Comparison of ENCODE assay signal across 25 cellular contexts in genomic region chr11:119650251-119650650, GRCh38.
DNase-seq lines count a peak whose midpoint lies in the region; ATAC-seq, FAIRE-seq and TF ChIP-seq lines count a peak whose summit lies in the region.
"Had no signal": no experiment of that assay in that cellular context is flagged by ENCODE, and none has a peak within 500 bp of the region (broad histone marks: within the 10 kb centered on the region; RNA-seq: fewer than 3 reads in every experiment).

No MANE protein-coding gene starts in this region.

- FAIRE-seq in RCC 7860 (lab: Jason Lieb, UNC), result no peak
- FAIRE-seq: A549, GM12891, GM19239 had no signal

- peaks cover 7% of the 10 kb centered on the region for H3K27me3 Mint-ChIP-seq in activated naive CD4-positive, alpha-beta T cell treated with anti-CD3 and anti-CD28 coated beads, Interleukin-2, amount 10 ng/mL, durations not matched to agents 7 days and 5 days
- H3K27me3 Mint-ChIP-seq in endodermal cell (ENCODE audit: insufficient read depth), result no peaks in the 10 kb centered on the region

- no peak for ATAC-seq in activated naive CD4-positive, alpha-beta T cell treated with anti-CD3 and anti-CD28 coated beads, Interleukin-2, amount 50 U/mL, for 72 hours
- ATAC-seq: A549, Panc1, SK-N-SH treated with all-trans-retinoic acid at 6 μM for 48 hours had no signal

- H3K27me3 ChIP-seq in HUES6 (ENCODE audit: control insufficient read depth, insufficient read depth, low read length), result no peaks in the 10 kb centered on the region
- no peaks in the 10 kb centered on the region for H3K27me3 ChIP-seq in endodermal cell (ENCODE audit: control insufficient read depth, insufficient read depth, low read length, poor library complexity, severe bottlenecking)
- no peaks in the 10 kb centered on the region for H3K27me3 ChIP-seq in WERI-Rb-1 (ENCODE audit: insufficient read depth, low read depth, severe bottlenecking)
- H3K27me3 ChIP-seq: BE2C had no signal

- H3K36me3 ChIP-seq in HUES6 (ENCODE audit: control insufficient read depth, insufficient read depth, low read length), result no peaks in the 10 kb centered on the region
- no peaks in the 10 kb centered on the region for H3K36me3 ChIP-seq in endodermal cell (ENCODE audit: control insufficient read depth, insufficient read depth, low read length)
- H3K36me3 ChIP-seq in WERI-Rb-1, result no peaks in the 10 kb centered on the region
- H3K36me3 ChIP-seq: BE2C had no signal

- H3K27ac Mint-ChIP-seq in activated naive CD4-positive, alpha-beta T cell treated with anti-CD3 and anti-CD28 coated beads, Interleukin-2, amount 10 ng/mL, durations not matched to agents 7 days and 5 days, result peak overlapping the region; percentile 1
- no peak overlapping the region for H3K27ac Mint-ChIP-seq in activated naive CD4-positive, alpha-beta T cell treated with anti-CD3 and anti-CD28 coated beads, Interleukin-2, amount 50 U/mL, for 72 hours
- H3K27ac Mint-ChIP-seq in endodermal cell, result peak overlapping the region; percentile 96

- H3K9ac ChIP-seq in HUES6 (ENCODE audit: low read length) (no peak overlapping the region), endodermal cell (ENCODE audit: extremely low read depth, low read length, poor library complexity, severe bottlenecking) (no peak overlapping the region)
- H3K9ac ChIP-seq: KMS-11 had no signal

- whole genome bisulfite sequencing in endodermal cell (ENCODE audit: insufficient coverage in 1 of 2, insufficient read length in 1 of 2), 2 experiments, result 72 to 89% methylated on average over 5 to 6 of the region's 6 CpGs

- CTCF ChIA-PET in activated naive CD4-positive, alpha-beta T cell treated with anti-CD3 and anti-CD28 coated beads, Interleukin-2, amount 10 ng/mL, durations not matched to agents 7 days and 5 days (lab: Charles Lee), result no interaction called here

- peak overlapping the region; percentile 36; the same call in 1 of the 2 replicates for H3K27ac ChIP-seq in HUES6 (ENCODE audit: low read depth, low read length)
- no peak overlapping the region for H3K27ac ChIP-seq in endodermal cell (ENCODE audit: low read depth, low read length)
- H3K27ac ChIP-seq in WERI-Rb-1, result no peak overlapping the region
- H3K27ac ChIP-seq: A549, HL-60, KMS-11 had no signal

- peaks cover 4% of the 10 kb centered on the region for H3K9me3 Mint-ChIP-seq in activated naive CD4-positive, alpha-beta T cell treated with anti-CD3 and anti-CD28 coated beads, Interleukin-2, amount 10 ng/mL, durations not matched to agents 7 days and 5 days
- peaks cover 0 to 3% of the 10 kb centered on the region in 2 donors for H3K9me3 Mint-ChIP-seq in activated naive CD4-positive, alpha-beta T cell treated with anti-CD3 and anti-CD28 coated beads, Interleukin-2, amount 50 U/mL, for 72 hours
- no peaks in the 10 kb centered on the region for H3K9me3 Mint-ChIP-seq in endodermal cell

- peaks cover 32% of the 10 kb centered on the region for H3K4me1 ChIP-seq in HUES6 (ENCODE audit: control insufficient read depth, insufficient read depth, low read length)
- peaks cover 17% of the 10 kb centered on the region for H3K4me1 ChIP-seq in endodermal cell (ENCODE audit: control insufficient read depth, insufficient read depth, low read length)
- H3K4me1 ChIP-seq: A549 had no signal

- H3K4me3 Mint-ChIP-seq in activated naive CD4-positive, alpha-beta T cell treated with anti-CD3 and anti-CD28 coated beads, Interleukin-2, amount 10 ng/mL, durations not matched to agents 7 days and 5 days, result no peak overlapping the region
- no peak overlapping the region for H3K4me3 Mint-ChIP-seq in endodermal cell

- H3K9me3 ChIP-seq in HUES6 (ENCODE audit: control insufficient read depth, insufficient read depth, low read depth, low read length), result no peaks in the 10 kb centered on the region
- no peaks in the 10 kb centered on the region for H3K9me3 ChIP-seq in endodermal cell (ENCODE audit: control insufficient read depth, low read length)
- H3K9me3 ChIP-seq in WERI-Rb-1 (ENCODE audit: severe bottlenecking), result no peaks in the 10 kb centered on the region
- H3K9me3 ChIP-seq: BE2C had no signal

- DNase-seq in activated naive CD4-positive, alpha-beta T cell treated with anti-CD3 and anti-CD28 coated beads, Interleukin-2, amount 10 ng/mL, durations not matched to agents 7 days and 5 days, result no peak
- no peak for DNase-seq in activated naive CD4-positive, alpha-beta T cell treated with anti-CD3 and anti-CD28 coated beads, Interleukin-2, amount 50 U/mL, for 72 hours (ENCODE audit: low spot score in 2 of 2)
- DNase-seq in endodermal cell (peak; percentile 85), AML-193 (lab: John Stamatoyannopoulos, UW) (no peak), WERI-Rb-1 (no peak), RCC 7860 (ENCODE audit: low spot score) (no peak)
- DNase-seq: BE2C, DND-41, HCEC 1CT, IMR-90, NCI-H1105, NCI-H146, NCI-H2029, NCI-H2227 treated with DMSO at 0.1 percent for 48 hours, NCI-H510A, NCI-H748 treated with DMSO at 0.1 percent for 48 hours, T-helper 1 cell had no signal

- no peaks in the 10 kb centered on the region for H3K36me3 Mint-ChIP-seq in activated naive CD4-positive, alpha-beta T cell treated with anti-CD3 and anti-CD28 coated beads, Interleukin-2, amount 10 ng/mL, durations not matched to agents 7 days and 5 days
- H3K36me3 Mint-ChIP-seq in activated naive CD4-positive, alpha-beta T cell treated with anti-CD3 and anti-CD28 coated beads, Interleukin-2, amount 50 U/mL, for 72 hours, result no peaks in the 10 kb centered on the region
- H3K36me3 Mint-ChIP-seq in endodermal cell (ENCODE audit: low read depth), result no peaks in the 10 kb centered on the region

- H3K4me1 Mint-ChIP-seq in activated naive CD4-positive, alpha-beta T cell treated with anti-CD3 and anti-CD28 coated beads, Interleukin-2, amount 10 ng/mL, durations not matched to agents 7 days and 5 days, result no peaks in the 10 kb centered on the region
- H3K4me1 Mint-ChIP-seq in endodermal cell, result peaks cover 53% of the 10 kb centered on the region

- TF ChIP-seq CTCF in endodermal cell (conservative IDR thresholded peaks at IDR 0.05) (no peak), WERI-Rb-1 (IDR thresholded peaks at IDR 0.05; ENCODE audit: low read depth, low read length) (no peak)

- H3K4me3 ChIP-seq in HUES6 (ENCODE audit: low read depth, low read length), result no peak overlapping the region
- no peak overlapping the region for H3K4me3 ChIP-seq in endodermal cell (ENCODE audit: low read length)
- H3K4me3 ChIP-seq in WERI-Rb-1 (ENCODE audit: low read depth, low read length), result no peak overlapping the region
- H3K4me3 ChIP-seq: A549 had no signal

Comparison
In these comparisons a context has a peak if more than half of its experiments do, and no peak if none do; other contexts are left out.
1. H3K27ac Mint-ChIP-seq: peak in activated naive CD4-positive, alpha-beta T cell treated with anti-CD3 and anti-CD28 coated beads, Interleukin-2, amount 10 ng/mL, durations not matched to agents 7 days and 5 days (single experiment) and endodermal cell (single experiment); none in activated naive CD4-positive, alpha-beta T cell treated with anti-CD3 and anti-CD28 coated beads, Interleukin-2, amount 50 U/mL, for 72 hours (0 of 2).